Comparison of ENCODE assay signal across 1 cellular context in genomic region chr6:149545258-149545753, GRCh38.
TF ChIP-seq lines count a peak whose summit lies in the region.

No MANE protein-coding gene starts in this region.

TF ChIP-seq in HepG2, 621 proteins besides CTCF, POLR2A, EP300 and RAD21 (continues in another document):
- TF ChIP-seq ZNF678 (CRISPR knock-in tag; IDR thresholded peaks at IDR 0.05) (no peak), NCOA1 (CRISPR knock-in tag; IDR thresholded peaks at IDR 0.05) (0 out of 2 replicates have a peak, but pooled peaks have one; percentile 23), HNF4G (IDR thresholded peaks at IDR 0.05; ENCODE audit: borderline replicate concordance, low read depth, low read length) (no peak), HNF4G (CRISPR knock-in tag; IDR thresholded peaks at IDR 0.05; ENCODE audit: borderline replicate concordance, low read depth) (no peak), ZNF326 (CRISPR knock-in tag; IDR thresholded peaks at IDR 0.05; ENCODE audit: borderline replicate concordance) (0 out of 2 replicates have a peak, but pooled peaks have one; percentile 73), ZNF3 (CRISPR knock-in tag; IDR thresholded peaks at IDR 0.05) (no peak), ZBTB46 (CRISPR knock-in tag; IDR thresholded peaks at IDR 0.05; ENCODE audit: borderline replicate concordance) (no peak), SOX13 (IDR thresholded peaks at IDR 0.05) (no peak), SOX13 (CRISPR knock-in tag; conservative IDR thresholded peaks at IDR 0.05 in 1 of 2, IDR thresholded peaks at IDR 0.05 in 1 of 2) (0 out of 4 replicates have a peak, but pooled peaks of 1 of the 2 experiments have one; percentile 13), SIX1 (CRISPR knock-in tag; IDR thresholded peaks at IDR 0.05; ENCODE audit: borderline replicate concordance) (no peak), PAXIP1 (CRISPR knock-in tag; conservative IDR thresholded peaks at IDR 0.05) (no peak), ZNF546 (CRISPR knock-in tag; conservative IDR thresholded peaks at IDR 0.05) (0 out of 2 replicates have a peak, but pooled peaks have one; percentile 7), SRSF1 (optimal IDR thresholded peaks at IDR 0.05; ENCODE audit: low read depth, low read length) (no peak), RNF2 (conservative IDR thresholded peaks at IDR 0.05; ENCODE audit: low read depth) (no peak), BRF2 (CRISPR knock-in tag; IDR thresholded peaks at IDR 0.05) (no peak), THAP11 (CRISPR knock-in tag; IDR thresholded peaks at IDR 0.05) (no peak), FOXC1 (CRISPR knock-in tag; IDR thresholded peaks at IDR 0.05; ENCODE audit: borderline replicate concordance) (no peak), LCORL (IDR thresholded peaks at IDR 0.05) (no peak), LCORL (CRISPR knock-in tag; IDR thresholded peaks at IDR 0.05) (no peak), PREB (CRISPR knock-in tag; IDR thresholded peaks at IDR 0.05) (no peak), ZFP90 (CRISPR knock-in tag; IDR thresholded peaks at IDR 0.05; ENCODE audit: borderline replicate concordance) (0 out of 2 replicates have a peak, but pooled peaks have one; percentile 30), GATAD2A (CRISPR knock-in tag; IDR thresholded peaks at IDR 0.05) (no peak), ZNF567 (CRISPR knock-in tag; IDR thresholded peaks at IDR 0.05; ENCODE audit: borderline replicate concordance) (0 out of 2 replicates have a peak, but pooled peaks have one; percentile 3), RFX5 (IDR thresholded peaks at IDR 0.05; ENCODE audit: low read depth, low read length) (0 out of 2 replicates have a peak, but pooled peaks have one; percentile 9), ZNF281 (CRISPR knock-in tag; IDR thresholded peaks at IDR 0.05; ENCODE audit: borderline replicate concordance) (no peak), MED8 (CRISPR knock-in tag; IDR thresholded peaks at IDR 0.05; ENCODE audit: insufficient replicate concordance) (peak; percentile 52), THYN1 (CRISPR knock-in tag; IDR thresholded peaks at IDR 0.05; ENCODE audit: borderline replicate concordance, low read depth) (no peak), ZNF644 (CRISPR knock-in tag; IDR thresholded peaks at IDR 0.05; ENCODE audit: low read depth) (no peak), ZNF101 (CRISPR knock-in tag; IDR thresholded peaks at IDR 0.05; ENCODE audit: borderline replicate concordance, low read depth) (0 out of 2 replicates have a peak, but pooled peaks have one; percentile 15), ATF3 (CRISPR knock-in tag; IDR thresholded peaks at IDR 0.05) (no peak), SMAD3 (CRISPR knock-in tag; IDR thresholded peaks at IDR 0.05) (no peak), SMC3 (IDR thresholded peaks at IDR 0.05; ENCODE audit: low read length) (no peak), ZNF781 (CRISPR knock-in tag; IDR thresholded peaks at IDR 0.05; ENCODE audit: borderline replicate concordance, not compliant biosample characterization) (no peak), ZNF180 (CRISPR knock-in tag; IDR thresholded peaks at IDR 0.05; ENCODE audit: borderline replicate concordance, low read depth) (no peak), SOX5 (CRISPR knock-in tag; IDR thresholded peaks at IDR 0.05; ENCODE audit: borderline replicate concordance) (no peak; the same call in 1 of the 2 replicates), ETV6 (CRISPR knock-in tag; conservative IDR thresholded peaks at IDR 0.05) (no peak), ZNF878 (CRISPR knock-in tag; IDR thresholded peaks at IDR 0.05) (no peak)
- TF ChIP-seq, protein P1, sequence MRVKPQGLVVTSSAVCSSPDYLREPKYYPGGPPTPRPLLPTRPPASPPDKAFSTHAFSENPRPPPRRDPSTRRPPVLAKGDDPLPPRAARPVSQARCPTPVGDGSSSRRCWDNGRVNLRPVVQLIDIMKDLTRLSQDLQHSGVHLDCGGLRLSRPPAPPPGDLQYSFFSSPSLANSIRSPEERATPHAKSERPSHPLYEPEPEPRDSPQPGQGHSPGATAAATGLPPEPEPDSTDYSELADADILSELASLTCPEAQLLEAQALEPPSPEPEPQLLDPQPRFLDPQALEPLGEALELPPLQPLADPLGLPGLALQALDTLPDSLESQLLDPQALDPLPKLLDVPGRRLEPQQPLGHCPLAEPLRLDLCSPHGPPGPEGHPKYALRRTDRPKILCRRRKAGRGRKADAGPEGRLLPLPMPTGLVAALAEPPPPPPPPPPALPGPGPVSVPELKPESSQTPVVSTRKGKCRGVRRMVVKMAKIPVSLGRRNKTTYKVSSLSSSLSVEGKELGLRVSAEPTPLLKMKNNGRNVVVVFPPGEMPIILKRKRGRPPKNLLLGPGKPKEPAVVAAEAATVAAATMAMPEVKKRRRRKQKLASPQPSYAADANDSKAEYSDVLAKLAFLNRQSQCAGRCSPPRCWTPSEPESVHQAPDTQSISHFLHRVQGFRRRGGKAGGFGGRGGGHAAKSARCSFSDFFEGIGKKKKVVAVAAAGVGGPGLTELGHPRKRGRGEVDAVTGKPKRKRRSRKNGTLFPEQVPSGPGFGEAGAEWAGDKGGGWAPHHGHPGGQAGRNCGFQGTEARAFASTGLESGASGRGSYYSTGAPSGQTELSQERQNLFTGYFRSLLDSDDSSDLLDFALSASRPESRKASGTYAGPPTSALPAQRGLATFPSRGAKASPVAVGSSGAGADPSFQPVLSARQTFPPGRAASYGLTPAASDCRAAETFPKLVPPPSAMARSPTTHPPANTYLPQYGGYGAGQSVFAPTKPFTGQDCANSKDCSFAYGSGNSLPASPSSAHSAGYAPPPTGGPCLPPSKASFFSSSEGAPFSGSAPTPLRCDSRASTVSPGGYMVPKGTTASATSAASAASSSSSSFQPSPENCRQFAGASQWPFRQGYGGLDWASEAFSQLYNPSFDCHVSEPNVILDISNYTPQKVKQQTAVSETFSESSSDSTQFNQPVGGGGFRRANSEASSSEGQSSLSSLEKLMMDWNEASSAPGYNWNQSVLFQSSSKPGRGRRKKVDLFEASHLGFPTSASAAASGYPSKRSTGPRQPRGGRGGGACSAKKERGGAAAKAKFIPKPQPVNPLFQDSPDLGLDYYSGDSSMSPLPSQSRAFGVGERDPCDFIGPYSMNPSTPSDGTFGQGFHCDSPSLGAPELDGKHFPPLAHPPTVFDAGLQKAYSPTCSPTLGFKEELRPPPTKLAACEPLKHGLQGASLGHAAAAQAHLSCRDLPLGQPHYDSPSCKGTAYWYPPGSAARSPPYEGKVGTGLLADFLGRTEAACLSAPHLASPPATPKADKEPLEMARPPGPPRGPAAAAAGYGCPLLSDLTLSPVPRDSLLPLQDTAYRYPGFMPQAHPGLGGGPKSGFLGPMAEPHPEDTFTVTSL (CRISPR knock-in tag; IDR thresholded peaks at IDR 0.05; ENCODE audit: borderline replicate concordance), result no peak
- TF ChIP-seq, protein P2, sequence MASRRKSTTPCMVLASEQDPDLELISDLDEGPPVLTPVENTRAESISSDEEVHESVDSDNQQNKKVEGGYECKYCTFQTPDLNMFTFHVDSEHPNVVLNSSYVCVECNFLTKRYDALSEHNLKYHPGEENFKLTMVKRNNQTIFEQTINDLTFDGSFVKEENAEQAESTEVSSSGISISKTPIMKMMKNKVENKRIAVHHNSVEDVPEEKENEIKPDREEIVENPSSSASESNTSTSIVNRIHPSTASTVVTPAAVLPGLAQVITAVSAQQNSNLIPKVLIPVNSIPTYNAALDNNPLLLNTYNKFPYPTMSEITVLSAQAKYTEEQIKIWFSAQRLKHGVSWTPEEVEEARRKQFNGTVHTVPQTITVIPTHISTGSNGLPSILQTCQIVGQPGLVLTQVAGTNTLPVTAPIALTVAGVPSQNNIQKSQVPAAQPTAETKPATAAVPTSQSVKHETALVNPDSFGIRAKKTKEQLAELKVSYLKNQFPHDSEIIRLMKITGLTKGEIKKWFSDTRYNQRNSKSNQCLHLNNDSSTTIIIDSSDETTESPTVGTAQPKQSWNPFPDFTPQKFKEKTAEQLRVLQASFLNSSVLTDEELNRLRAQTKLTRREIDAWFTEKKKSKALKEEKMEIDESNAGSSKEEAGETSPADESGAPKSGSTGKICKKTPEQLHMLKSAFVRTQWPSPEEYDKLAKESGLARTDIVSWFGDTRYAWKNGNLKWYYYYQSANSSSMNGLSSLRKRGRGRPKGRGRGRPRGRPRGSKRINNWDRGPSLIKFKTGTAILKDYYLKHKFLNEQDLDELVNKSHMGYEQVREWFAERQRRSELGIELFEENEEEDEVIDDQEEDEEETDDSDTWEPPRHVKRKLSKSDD (CRISPR knock-in tag; IDR thresholded peaks at IDR 0.05; ENCODE audit: low read depth), result no peak
- TF ChIP-seq, protein P3, sequence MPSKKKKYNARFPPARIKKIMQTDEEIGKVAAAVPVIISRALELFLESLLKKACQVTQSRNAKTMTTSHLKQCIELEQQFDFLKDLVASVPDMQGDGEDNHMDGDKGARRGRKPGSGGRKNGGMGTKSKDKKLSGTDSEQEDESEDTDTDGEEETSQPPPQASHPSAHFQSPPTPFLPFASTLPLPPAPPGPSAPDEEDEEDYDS (CRISPR knock-in tag; IDR thresholded peaks at IDR 0.05), result no peak
- TF ChIP-seq, protein P4, sequence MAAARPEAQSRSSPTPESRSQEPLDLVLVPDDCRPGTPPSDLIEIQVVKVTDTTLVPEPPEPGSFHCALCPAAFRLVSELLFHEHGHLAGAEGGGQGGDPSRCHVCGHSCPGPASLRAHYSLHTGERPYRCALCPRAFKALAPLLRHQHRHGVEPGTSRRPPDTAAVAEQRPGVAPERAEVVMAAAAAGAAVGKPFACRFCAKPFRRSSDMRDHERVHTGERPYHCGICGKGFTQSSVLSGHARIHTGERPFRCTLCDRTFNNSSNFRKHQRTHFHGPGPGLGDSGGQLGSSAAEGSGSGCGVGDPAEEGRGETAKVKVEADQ (CRISPR knock-in tag; IDR thresholded peaks at IDR 0.05; ENCODE audit: borderline replicate concordance), result no peak
